In the genomic region with DNA sequence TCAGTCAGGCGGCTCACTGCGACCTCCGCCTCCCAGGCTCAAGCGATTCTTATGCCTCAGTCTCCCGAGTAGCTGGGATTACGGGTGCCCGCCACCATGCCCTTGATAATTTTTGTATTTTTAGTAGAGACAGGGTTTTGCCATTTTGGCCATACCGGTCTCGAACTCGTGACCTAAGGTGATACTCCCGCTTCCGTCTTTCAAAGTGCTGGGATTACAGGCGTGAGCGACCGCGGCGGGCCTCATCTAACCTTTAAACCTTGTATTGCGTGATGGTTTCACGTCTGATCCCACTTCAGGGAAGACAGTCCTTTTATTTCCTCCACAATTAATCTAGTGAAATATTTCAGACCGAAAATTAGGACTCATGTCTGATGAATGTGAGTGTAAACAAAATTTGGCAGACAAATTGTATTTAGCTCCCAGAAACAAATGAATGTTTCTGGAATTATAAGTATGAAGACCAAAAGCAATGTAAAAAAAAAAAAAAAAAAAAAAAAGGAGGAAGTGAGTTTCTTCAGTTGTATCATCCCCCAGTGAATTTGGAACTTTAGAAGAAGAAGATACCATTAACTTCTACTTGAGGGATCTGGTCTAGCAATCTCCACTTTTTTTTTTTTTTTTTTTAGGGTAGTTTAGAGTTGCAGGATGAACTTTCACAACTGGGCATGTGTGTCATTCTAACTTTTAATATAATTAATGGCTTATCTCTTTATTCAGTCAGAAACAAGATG, we compare ENCODE assay signal across 9 cellular contexts. TPM values are rescaled to one million over a fixed set of nuclear protein-coding genes. Genes with fewer than 3 reads are reported as not detected.
DNase-seq lines count a peak whose midpoint lies in the region; ATAC-seq and TF ChIP-seq lines count a peak whose summit lies in the region.
"Had no signal": no experiment of that assay in that cellular context is flagged by ENCODE, and none has a peak within 500 bp of the region (broad histone marks: within the 10 kb centered on the region; RNA-seq: fewer than 3 reads in every experiment).

No MANE protein-coding gene starts in this region.

- no peaks in the 10 kb centered on the region for H4K20me1 ChIP-seq in fibroblast of lung (ENCODE audit: control insufficient read depth, extremely low read depth, insufficient read depth, low read length)

- peaks cover 19% of the 10 kb centered on the region for H3K79me2 ChIP-seq in fibroblast of lung (ENCODE audit: control insufficient read depth, insufficient read depth, low read length)

- intact Hi-C loops in MCF 10A (cut with micrococcal nuclease) = loop anchor here (5.0 kb wide), 1 partner anchor 96 kb away; no protein-coding TSS in a partner anchor
- intact Hi-C loops in breast epithelium (cut with DNase I; ENCODE audit: low total_unique reads) = no loop called here

- peaks cover 17% of the 10 kb centered on the region for H3K4me1 Mint-ChIP-seq in MCF 10A (ENCODE audit: insufficient read depth, unreplicated experiment)

- H2AFZ ChIP-seq in fibroblast of lung (ENCODE audit: low read length) = no peak overlapping the region

- no peaks in the 10 kb centered on the region for H3K9me3 ChIP-seq in breast epithelium
- no peaks in the 10 kb centered on the region for H3K9me3 ChIP-seq in SJCRH30 (replicated peaks)
- no peaks in the 10 kb centered on the region for H3K9me3 ChIP-seq in fibroblast of lung (ENCODE audit: control insufficient read depth, insufficient read depth, low read depth, low read length)
- no peaks in the 10 kb centered on the region for H3K9me3 ChIP-seq in subcutaneous abdominal adipose tissue (ENCODE audit: control insufficient read depth in 5 of 5, low read length in 5 of 5)

- H3K36me3 ChIP-seq in breast epithelium (no peaks in the 10 kb centered on the region), SJCRH30 (peaks cover 40% of the 10 kb centered on the region), fibroblast of lung (ENCODE audit: control insufficient read depth, insufficient read depth, low read length) (peaks cover 3% of the 10 kb centered on the region), subcutaneous abdominal adipose tissue (ENCODE audit: control insufficient read depth in 5 of 5, insufficient read depth in 5 of 5, low read length in 5 of 5) (peaks cover 10 to 22% (median 20%) of the 10 kb centered on the region in 5 donors)

- H3K4me1 ChIP-seq in breast epithelium = peaks cover 0 to 12% of the 10 kb centered on the region in 2 donors
- no peaks in the 10 kb centered on the region for H3K4me1 ChIP-seq in SJCRH30
- no peaks in the 10 kb centered on the region for H3K4me1 ChIP-seq in fibroblast of lung (ENCODE audit: control insufficient read depth, extremely low read depth, insufficient read depth, low read length)
- H3K4me1 ChIP-seq in subcutaneous abdominal adipose tissue (ENCODE audit: control insufficient read depth in 5 of 5, insufficient read depth in 5 of 5, low read length in 5 of 5) = peaks cover 2 to 22% (median 17%) of the 10 kb centered on the region in 5 donors

- ATAC-seq in HG03432 (IDR thresholded peaks at IDR 0.05; ENCODE audit: unreplicated experiment) = no peak

- peak overlapping the region; percentile 90 for H3K4me3 Mint-ChIP-seq in MCF 10A (ENCODE audit: unreplicated experiment)

- CTCF ChIA-PET in MCF 10A (lab: Yijun Ruan, JAX) = interaction anchor here (0.5 to 5.2 kb wide), 13 partner anchors 37 to 98 kb away, joined by 3 to 38 read pairs (median 4); partner anchors contain the start of gene KLHL7

- POLR2A ChIA-PET in MCF 10A (lab: Yijun Ruan, JAX) = interaction anchor here (0.6 to 6.6 kb wide), 5 partner anchors 30 to 76 kb away, joined by 3 to 99 read pairs (median 3); partner anchors contain the start of gene KLHL7

- peak overlapping the region; percentile 96 for H3K27ac Mint-ChIP-seq in MCF 10A (ENCODE audit: low read depth, unreplicated experiment)

- no peaks in the 10 kb centered on the region for H3K27me3 ChIP-seq in breast epithelium
- no peaks in the 10 kb centered on the region for H3K27me3 ChIP-seq in SJCRH30
- no peaks in the 10 kb centered on the region for H3K27me3 ChIP-seq in fibroblast of lung (ENCODE audit: control insufficient read depth, insufficient read depth, low read length)
- no peaks in the 10 kb centered on the region for H3K27me3 ChIP-seq in subcutaneous abdominal adipose tissue (ENCODE audit: control insufficient read depth in 5 of 5, insufficient read depth in 4 of 5, low read length in 5 of 5)

- H3K27me3 Mint-ChIP-seq in MCF 10A (ENCODE audit: insufficient read depth, unreplicated experiment) = no peaks in the 10 kb centered on the region

- H3K4me2 ChIP-seq in fibroblast of lung (ENCODE audit: extremely low read depth, insufficient read depth, low read length) = peak overlapping the region; percentile 89

- H3K9me3 Mint-ChIP-seq in MCF 10A (ENCODE audit: unreplicated experiment) = no peaks in the 10 kb centered on the region

- no peak overlapping the region for H3K27ac ChIP-seq in breast epithelium
- H3K27ac ChIP-seq in SJCRH30 = no peak overlapping the region
- no peak overlapping the region for H3K27ac ChIP-seq in fibroblast of lung (ENCODE audit: insufficient read depth, low read length)
- no peak overlapping the region for H3K27ac ChIP-seq in subcutaneous abdominal adipose tissue (ENCODE audit: low read depth, low read length)

- TF ChIP-seq CTCF in MCF 10A (IDR thresholded peaks at IDR 0.05; ENCODE audit: unreplicated experiment) (no peak), breast epithelium (IDR thresholded peaks at IDR 0.05) (no peak), fibroblast of lung (conservative IDR thresholded peaks at IDR 0.05 in 1 of 2, IDR thresholded peaks at IDR 0.05 in 1 of 2; ENCODE audit: low read depth in 1 of 2, low read length in 2 of 2) (no peak)

- DNase-seq in MCF 10A (ENCODE audit: unreplicated experiment) (no peak), breast epithelium (ENCODE audit: low spot score in 2 of 2) (no peak), SJCRH30 (no peak), fibroblast of lung (ENCODE audit: low read depth in 2 of 2) (no peak), ecto neural progenitor cell (ENCODE audit: low spot score) (no peak)
- no peak for DNase-seq in central memory CD4-positive, alpha-beta T cell
- DNase-seq: GDM1 had no signal

- H3K4me3 ChIP-seq in breast epithelium (peak overlapping the region in 1 of 3 donors; percentile 88), SJCRH30 (peak overlapping the region; percentile 93), fibroblast of lung (replicated peaks in 1 of 4; ENCODE audit: control extremely low read depth in 1 of 4, insufficient read depth in 1 of 4, low read depth in 3 of 4, low read length in 4 of 4) (peak overlapping the region; percentile 49 to 92 (median 82)), subcutaneous abdominal adipose tissue (ENCODE audit: low read depth in 1 of 5, low read length in 5 of 5) (peak overlapping the region in 3 of 5 donors; percentile 17 to 67 (median 19))

- no peak for TF ChIP-seq POLR2A in breast epithelium (IDR thresholded peaks at IDR 0.05)

- BruUV-seq in MCF 10A (replicated peaks; lab: Mats Ljungman, UMichigan) = no TSS peak

- H3K9ac ChIP-seq in fibroblast of lung (ENCODE audit: insufficient read depth, low read length) (no peak overlapping the region), subcutaneous abdominal adipose tissue (ENCODE audit: low read length in 5 of 5) (peak overlapping the region in 1 of 5 donors; percentile 49)

- H3K36me3 Mint-ChIP-seq in MCF 10A (ENCODE audit: insufficient read depth, unreplicated experiment) = peaks cover 40% of the 10 kb centered on the region

RNA-seq across cellular contexts. Expression of gene NUP42, which starts 1.6 kb away (rescaled TPM):
- total RNA-seq in MCF 10A (2022) (41.3 and 42.0 TPM in 2 replicates), breast epithelium (10 to 100 TPM; 29.4 to 46.4 (median 34.1) TPM), fibroblast of lung (26.5 and 28.2 TPM in 2 replicates)
- total RNA-seq in SJCRH30 (2014; rRNA removed; shearing (Covaris generic)) = 71.9 and 77.1 TPM in 2 replicates
- polyA plus RNA-seq in fibroblast of lung = 13.1 and 13.8 TPM in 2 replicates
- polyA plus RNA-seq in fibroblast of lung (2012) = 12.1 and 13.9 TPM in 2 replicates
- polyA minus RNA-seq in fibroblast of lung (ENCODE audit: low replicate concordance) = 4.3 and 18.0 TPM in 2 replicates
